ENCODE assay signal across 14 cellular contexts in genomic region chr3:125582707-125583106, GRCh38. TPM values are rescaled to one million over a fixed set of nuclear protein-coding genes. Genes with fewer than 3 reads are reported as not detected.
DNase-seq lines count a peak whose midpoint lies in the region; ATAC-seq and TF ChIP-seq lines count a peak whose summit lies in the region.
"Had no signal": no experiment of that assay in that cellular context is flagged by ENCODE, and none has a peak within 500 bp of the region (broad histone marks: within the 10 kb centered on the region; RNA-seq: fewer than 3 reads in every experiment).

No MANE protein-coding gene starts in this region.

- H3K4me3 ChIP-seq in GM23338, result no peak overlapping the region
- H3K4me3 ChIP-seq: colonic mucosa had no signal

- H3K4me2 ChIP-seq in GM23338, result no peak overlapping the region

- H2AFZ ChIP-seq in GM23338, result no peak overlapping the region

- DNase-seq in NCI-H2107 treated with DMSO at 0.1 percent for 48 hours (lab: John Stamatoyannopoulos, UW; ENCODE audit: unreplicated experiment) (peak; percentile 12), NCI-H2107 (lab: John Stamatoyannopoulos, UW) (no peak), GM23338 (ENCODE audit: low spot score) (peak; percentile 21), OCI-M1 (lab: John Stamatoyannopoulos, UW) (peak; percentile 62), kidney tubule cell (ENCODE audit: low spot score) (peak; percentile 17)
- DNase-seq in activated CD4-positive, alpha-beta T cell treated with anti-CD3 and anti-CD28 coated beads, Interleukin-2, amount 50 U/mL, for 4 hours, result no peak
- DNase-seq: activated naive CD4-positive, alpha-beta T cell treated with anti-CD3 and anti-CD28 coated beads, Interleukin-2, amount 10 ng/mL, durations not matched to agents 7 days and 5 days; colonic mucosa; left ventricle myocardium superior; occipital lobe; RPMI8226; stimulated activated naive CD4-positive, alpha-beta T cell treated with Interleukin-2 at 50 U/mL for 16 hours had no signal

- no peaks in the 10 kb centered on the region for H3K4me1 Mint-ChIP-seq in GM23338

- no peaks in the 10 kb centered on the region for H3K27me3 Mint-ChIP-seq in GM23338 (ENCODE audit: insufficient read depth, low read depth, poor library complexity)
- H3K27me3 Mint-ChIP-seq: activated naive CD4-positive, alpha-beta T cell treated with anti-CD3 and anti-CD28 coated beads, Interleukin-2, amount 10 ng/mL, durations not matched to agents 7 days and 5 days had no signal

- no peaks in the 10 kb centered on the region for H3K4me1 ChIP-seq in GM23338 (ENCODE audit: insufficient read depth)
- H3K4me1 ChIP-seq: colonic mucosa had no signal

- no peak for ATAC-seq in GM23338
- ATAC-seq in HG03175 (IDR thresholded peaks at IDR 0.05; ENCODE audit: unreplicated experiment), result no peak
- ATAC-seq in HG03097 (IDR thresholded peaks at IDR 0.05; ENCODE audit: low FRiP score, unreplicated experiment), result no peak
- ATAC-seq: left ventricle myocardium superior had no signal

- no peaks in the 10 kb centered on the region for H3K9me3 Mint-ChIP-seq in GM23338
- H3K9me3 Mint-ChIP-seq: activated naive CD4-positive, alpha-beta T cell treated with anti-CD3 and anti-CD28 coated beads, Interleukin-2, amount 10 ng/mL, durations not matched to agents 7 days and 5 days had no signal

- H3K27me3 ChIP-seq in GM23338 (ENCODE audit: insufficient read depth), result no peaks in the 10 kb centered on the region
- H3K27me3 ChIP-seq: colonic mucosa had no signal

- no peaks in the 10 kb centered on the region for H3K36me3 ChIP-seq in GM23338 (ENCODE audit: insufficient read depth)
- H3K36me3 ChIP-seq: colonic mucosa had no signal

- peak; percentile 32 to 36; a peak in 2 of 4 replicates for TF ChIP-seq CTCF in GM23338 (conservative IDR thresholded peaks at IDR 0.05; ENCODE audit: low read depth in 2 of 2)

- H3K27ac ChIP-seq in GM23338 (ENCODE audit: low read depth), result no peak overlapping the region
- H3K27ac ChIP-seq: colonic mucosa had no signal

- no peak overlapping the region for H3K4me3 Mint-ChIP-seq in GM23338
- H3K4me3 Mint-ChIP-seq: activated naive CD4-positive, alpha-beta T cell treated with anti-CD3 and anti-CD28 coated beads, Interleukin-2, amount 10 ng/mL, durations not matched to agents 7 days and 5 days had no signal

- H3K79me2 ChIP-seq in GM23338 (replicated peaks; ENCODE audit: insufficient read depth), result peaks cover 22% of the 10 kb centered on the region

- 0 out of 2 replicates have a peak, but pooled peaks cover 5% of the 10 kb centered on the region for H4K20me1 ChIP-seq in GM23338 (replicated peaks; ENCODE audit: insufficient read depth)

- H3K27ac Mint-ChIP-seq in GM23338, result no peak overlapping the region
- H3K27ac Mint-ChIP-seq: activated naive CD4-positive, alpha-beta T cell treated with anti-CD3 and anti-CD28 coated beads, Interleukin-2, amount 10 ng/mL, durations not matched to agents 7 days and 5 days had no signal

- peaks cover 12% of the 10 kb centered on the region for H3K36me3 Mint-ChIP-seq in GM23338 (ENCODE audit: low read depth)

- no peaks in the 10 kb centered on the region for H3F3A ChIP-seq in GM23338 (replicated peaks; ENCODE audit: low read depth)

- H3K9me2 ChIP-seq in GM23338 (ENCODE audit: insufficient read depth), result no peaks in the 10 kb centered on the region

TF ChIP-seq in GM23338, 12 proteins besides CTCF, POLR2A, EP300 and RAD21 (continues in another document):
- TF ChIP-seq ETS1 (IDR thresholded peaks at IDR 0.05) (no peak), EZH2 (IDR thresholded peaks at IDR 0.05; ENCODE audit: low read depth, unreplicated experiment) (no peak), POLR2AphosphoS5 (IDR thresholded peaks at IDR 0.05; ENCODE audit: low read depth) (no peak), ZNF114 (CRISPR knock-in tag; IDR thresholded peaks at IDR 0.05) (no peak)
- TF ChIP-seq, protein P1, sequence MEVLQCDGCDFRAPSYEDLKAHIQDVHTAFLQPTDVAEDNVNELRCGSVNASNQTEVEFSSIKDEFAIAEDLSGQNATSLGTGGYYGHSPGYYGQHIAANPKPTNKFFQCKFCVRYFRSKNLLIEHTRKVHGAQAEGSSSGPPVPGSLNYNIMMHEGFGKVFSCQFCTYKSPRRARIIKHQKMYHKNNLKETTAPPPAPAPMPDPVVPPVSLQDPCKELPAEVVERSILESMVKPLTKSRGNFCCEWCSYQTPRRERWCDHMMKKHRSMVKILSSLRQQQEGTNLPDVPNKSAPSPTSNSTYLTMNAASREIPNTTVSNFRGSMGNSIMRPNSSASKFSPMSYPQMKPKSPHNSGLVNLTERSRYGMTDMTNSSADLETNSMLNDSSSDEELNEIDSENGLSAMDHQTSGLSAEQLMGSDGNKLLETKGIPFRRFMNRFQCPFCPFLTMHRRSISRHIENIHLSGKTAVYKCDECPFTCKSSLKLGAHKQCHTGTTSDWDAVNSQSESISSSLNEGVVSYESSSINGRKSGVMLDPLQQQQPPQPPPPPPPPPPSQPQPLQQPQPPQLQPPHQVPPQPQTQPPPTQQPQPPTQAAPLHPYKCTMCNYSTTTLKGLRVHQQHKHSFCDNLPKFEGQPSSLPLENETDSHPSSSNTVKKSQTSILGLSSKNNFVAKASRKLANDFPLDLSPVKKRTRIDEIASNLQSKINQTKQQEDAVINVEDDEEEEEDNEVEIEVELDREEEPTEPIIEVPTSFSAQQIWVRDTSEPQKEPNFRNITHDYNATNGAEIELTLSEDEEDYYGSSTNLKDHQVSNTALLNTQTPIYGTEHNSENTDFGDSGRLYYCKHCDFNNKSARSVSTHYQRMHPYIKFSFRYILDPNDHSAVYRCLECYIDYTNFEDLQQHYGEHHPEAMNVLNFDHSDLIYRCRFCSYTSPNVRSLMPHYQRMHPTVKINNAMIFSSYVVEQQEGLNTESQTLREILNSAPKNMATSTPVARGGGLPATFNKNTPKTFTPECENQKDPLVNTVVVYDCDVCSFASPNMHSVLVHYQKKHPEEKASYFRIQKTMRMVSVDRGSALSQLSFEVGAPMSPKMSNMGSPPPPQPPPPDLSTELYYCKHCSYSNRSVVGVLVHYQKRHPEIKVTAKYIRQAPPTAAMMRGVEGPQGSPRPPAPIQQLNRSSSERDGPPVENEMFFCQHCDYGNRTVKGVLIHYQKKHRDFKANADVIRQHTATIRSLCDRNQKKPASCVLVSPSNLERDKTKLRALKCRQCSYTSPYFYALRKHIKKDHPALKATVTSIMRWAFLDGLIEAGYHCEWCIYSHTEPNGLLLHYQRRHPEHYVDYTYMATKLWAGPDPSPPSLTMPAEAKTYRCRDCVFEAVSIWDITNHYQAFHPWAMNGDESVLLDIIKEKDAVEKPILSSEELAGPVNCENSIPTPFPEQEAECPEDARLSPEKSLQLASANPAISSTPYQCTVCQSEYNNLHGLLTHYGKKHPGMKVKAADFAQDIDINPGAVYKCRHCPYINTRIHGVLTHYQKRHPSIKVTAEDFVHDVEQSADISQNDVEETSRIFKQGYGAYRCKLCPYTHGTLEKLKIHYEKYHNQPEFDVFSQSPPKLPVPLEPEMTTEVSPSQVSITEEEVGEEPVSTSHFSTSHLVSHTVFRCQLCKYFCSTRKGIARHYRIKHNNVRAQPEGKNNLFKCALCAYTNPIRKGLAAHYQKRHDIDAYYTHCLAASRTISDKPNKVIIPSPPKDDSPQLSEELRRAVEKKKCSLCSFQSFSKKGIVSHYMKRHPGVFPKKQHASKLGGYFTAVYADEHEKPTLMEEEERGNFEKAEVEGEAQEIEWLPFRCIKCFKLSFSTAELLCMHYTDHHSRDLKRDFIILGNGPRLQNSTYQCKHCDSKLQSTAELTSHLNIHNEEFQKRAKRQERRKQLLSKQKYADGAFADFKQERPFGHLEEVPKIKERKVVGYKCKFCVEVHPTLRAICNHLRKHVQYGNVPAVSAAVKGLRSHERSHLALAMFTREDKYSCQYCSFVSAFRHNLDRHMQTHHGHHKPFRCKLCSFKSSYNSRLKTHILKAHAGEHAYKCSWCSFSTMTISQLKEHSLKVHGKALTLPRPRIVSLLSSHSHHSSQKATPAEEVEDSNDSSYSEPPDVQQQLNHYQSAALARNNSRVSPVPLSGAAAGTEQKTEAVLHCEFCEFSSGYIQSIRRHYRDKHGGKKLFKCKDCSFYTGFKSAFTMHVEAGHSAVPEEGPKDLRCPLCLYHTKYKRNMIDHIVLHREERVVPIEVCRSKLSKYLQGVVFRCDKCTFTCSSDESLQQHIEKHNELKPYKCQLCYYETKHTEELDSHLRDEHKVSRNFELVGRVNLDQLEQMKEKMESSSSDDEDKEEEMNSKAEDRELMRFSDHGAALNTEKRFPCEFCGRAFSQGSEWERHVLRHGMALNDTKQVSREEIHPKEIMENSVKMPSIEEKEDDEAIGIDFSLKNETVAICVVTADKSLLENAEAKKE (CRISPR knock-in tag; IDR thresholded peaks at IDR 0.05), result no peak

RNA-seq across cellular contexts. Expression of gene OSBPL11, which starts 12.6 kb away (rescaled TPM):
- total RNA-seq in GM23338 (2014; rRNA removed; shearing (Covaris generic)), result 16.7 and 17.2 TPM in 2 replicates
- 9.3 and 9.5 TPM in 2 replicates for polyA plus RNA-seq in GM23338 (2016; fragmentation: Nextera tagmentation; extraction: Ambion mirVana)

Comparison
In these comparisons a context has a peak if more than half of its experiments do, and no peak if none do; other contexts are left out.
1. DNase-seq: peak in NCI-H2107 treated with DMSO at 0.1 percent for 48 hours (single experiment), GM23338 (single experiment), OCI-M1 (single experiment) and kidney tubule cell (single experiment); none in NCI-H2107 (single experiment) and activated CD4-positive, alpha-beta T cell treated with anti-CD3 and anti-CD28 coated beads, Interleukin-2, amount 50 U/mL, for 4 hours (0 of 2).